Comparison of ENCODE assay signal across 20 cellular contexts in the genomic region with DNA sequence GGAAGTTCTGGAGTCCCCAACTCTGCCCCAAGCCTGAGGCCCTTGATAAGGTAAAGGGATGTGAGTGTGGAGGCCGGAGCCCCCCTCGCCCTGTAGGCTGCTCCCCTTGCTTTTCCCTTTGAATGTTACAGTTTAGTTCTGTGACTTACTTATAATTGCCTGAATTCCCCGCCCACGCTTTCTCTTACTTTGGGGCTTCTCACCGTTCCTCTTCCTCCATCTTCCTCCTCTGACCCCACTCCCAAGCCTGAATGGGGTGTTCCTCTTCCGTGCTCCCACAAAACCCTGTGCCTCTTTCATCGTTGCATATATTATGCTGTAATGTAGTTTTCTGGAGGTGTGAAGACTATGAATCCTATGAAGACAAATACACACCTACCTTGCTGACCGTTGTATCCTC. TPM values are rescaled to one million over a fixed set of nuclear protein-coding genes. Genes with fewer than 3 reads are reported as not detected.
A peak's percentile ranks its signal among the peaks of the same experiment; 100 is the strongest.
DNase-seq lines count a peak whose midpoint lies in the region; ATAC-seq, FAIRE-seq and TF ChIP-seq lines count a peak whose summit lies in the region.
"Had no signal": no experiment of that assay in that cellular context is flagged by ENCODE, and none has a peak within 500 bp of the region (broad histone marks: within the 10 kb centered on the region; RNA-seq: fewer than 3 reads in every experiment).

No MANE protein-coding gene starts in this region.

- FAIRE-seq in HepG2 (lab: Jason Lieb, UNC) = no peak
- FAIRE-seq in frontal cortex (lab: Jason Lieb, UNC) = no peak
- FAIRE-seq: A204.1, D721Med, G401.6, GM12891 had no signal

- H3K9me3 ChIP-seq in right lobe of liver (no peaks in the 10 kb centered on the region), HepG2 (ENCODE audit: low read length) (no peaks in the 10 kb centered on the region), OCI-LY3 (ENCODE audit: insufficient read depth, low read length) (no peaks in the 10 kb centered on the region), spleen (no peaks in the 10 kb centered on the region)
- H3K9me3 ChIP-seq: BE2C, Caco-2 had no signal

- ATAC-seq in right lobe of liver = no peak
- no peak for ATAC-seq in HepG2
- no peak for ATAC-seq in activated naive CD4-positive, alpha-beta T cell treated with anti-CD3 and anti-CD28 coated beads, Interleukin-2, amount 50 U/mL, for 72 hours
- ATAC-seq in HG03442 (IDR thresholded peaks at IDR 0.05; ENCODE audit: unreplicated experiment) = no peak

- H3K9ac ChIP-seq in HepG2 (ENCODE audit: insufficient read depth, low read depth, low read length) (no peak overlapping the region), OCI-LY3 (ENCODE audit: low read length) (no peak overlapping the region)

- TF ChIP-seq POLR2A in right lobe of liver (IDR thresholded peaks at IDR 0.05) (no peak), HepG2 (IDR thresholded peaks at IDR 0.05; ENCODE audit: insufficient read depth in 1 of 2, low read depth in 2 of 2, low read length in 2 of 2) (no peak), spleen (IDR thresholded peaks at IDR 0.05) (no peak)

- intact Hi-C loops in right lobe of liver (cut with DNase I) = no loop called here
- intact Hi-C loops in HepG2 (cut with micrococcal nuclease; ENCODE audit: unreplicated experiment) = no loop called here
- intact Hi-C loops in spleen (cut with DNase I; ENCODE audit: low total_unique reads) = no loop called here

- H3K4me1 ChIP-seq in right lobe of liver (peaks cover 0 to 5% (median 0%) of the 10 kb centered on the region in 4 donors), HepG2 (ENCODE audit: insufficient read depth, low read length) (peaks cover 47% of the 10 kb centered on the region), OCI-LY3 (ENCODE audit: low read length) (peaks cover 24% of the 10 kb centered on the region), spleen (peaks cover 7 to 51% (median 20%) of the 10 kb centered on the region in 6 donors)
- H3K4me1 ChIP-seq: BE2C, Caco-2 had no signal

- no peaks in the 10 kb centered on the region for H3K79me2 ChIP-seq in HepG2 (ENCODE audit: insufficient read depth, low read length)
- no peaks in the 10 kb centered on the region for H3K79me2 ChIP-seq in OCI-LY3 (ENCODE audit: low read length)

- no peaks in the 10 kb centered on the region for H3K27me3 ChIP-seq in right lobe of liver
- peaks cover 2 to 31% of the 10 kb centered on the region in 2 experiments; a peak in 4 of 5 replicates for H3K27me3 ChIP-seq in HepG2 (ENCODE audit: control insufficient read depth in 1 of 2, insufficient read depth in 2 of 2, low read length in 2 of 2)
- H3K27me3 ChIP-seq in OCI-LY3 (ENCODE audit: low read depth, low read length) = no peaks in the 10 kb centered on the region
- peaks cover 0 to 2% (median 0%) of the 10 kb centered on the region in 7 donors for H3K27me3 ChIP-seq in spleen (replicated peaks in 1 of 7)
- H3K27me3 ChIP-seq: BE2C had no signal

- no TSS peak for BruUV-seq in HepG2 (replicated peaks; lab: Mats Ljungman, UMichigan)

- CTCF ChIA-PET in HepG2 (lab: Yijun Ruan, JAX; ENCODE audit: low intra/inter-chr PET ratio, low total read pairs) = no interaction called here

- no peak for TF ChIP-seq EP300 in HepG2 (IDR thresholded peaks at IDR 0.05; ENCODE audit: low read depth in 2 of 2, low read length in 2 of 2)
- TF ChIP-seq EP300 in HepG2 (CRISPR knock-in tag; IDR thresholded peaks at IDR 0.05; ENCODE audit: borderline replicate concordance) = no peak

- H3K27ac Mint-ChIP-seq in activated naive CD4-positive, alpha-beta T cell treated with anti-CD3 and anti-CD28 coated beads, Interleukin-2, amount 50 U/mL, for 72 hours = no peak overlapping the region
- H3K27ac Mint-ChIP-seq: CD4-positive, alpha-beta T cell; H9 had no signal

- in situ Hi-C loops in HepG2 (cut with HindIII; ENCODE audit: extremely low pct_ligation_motif_present, low pct_unique_long_range_greater_than_20kb) = no loop called here

- no peaks in the 10 kb centered on the region for H3K9me3 Mint-ChIP-seq in activated naive CD4-positive, alpha-beta T cell treated with anti-CD3 and anti-CD28 coated beads, Interleukin-2, amount 50 U/mL, for 72 hours
- H3K9me3 Mint-ChIP-seq: CD4-positive, alpha-beta T cell had no signal

- no peak for DNase-seq in right lobe of liver
- DNase-seq in HepG2 (ENCODE audit: low spot score) = no peak
- no peak for DNase-seq in epithelial cell of prostate (ENCODE audit: low read depth, low spot score)
- DNase-seq in spleen = no peak
- no peak for DNase-seq in activated naive CD4-positive, alpha-beta T cell treated with anti-CD3 and anti-CD28 coated beads, Interleukin-2, amount 50 U/mL, for 72 hours (ENCODE audit: low spot score in 2 of 2)
- no peak for DNase-seq in frontal cortex (ENCODE audit: low spot score in 2 of 2)
- DNase-seq: ACHN; BE2C; C1 segment of cervical spinal cord; Caco-2; CD4-positive, alpha-beta T cell; GOT3; H9 had no signal

- 60% methylated on average over 8 of the region's 8 CpGs for WGBS in right lobe of liver (ENCODE audit: insufficient coverage, low coverage, low lambda C conversion rate, missing lambda C conversion rate)
- 43% methylated on average over 8 of the region's 8 CpGs for WGBS in HepG2 (ENCODE audit: low lambda C conversion rate)
- 66 to 80% (median 77%) methylated on average over 8 of the region's 8 CpGs for WGBS in spleen, 5 donors

- H3K4me2 ChIP-seq in HepG2 (ENCODE audit: low read depth, low read length) (no peak overlapping the region), OCI-LY3 (ENCODE audit: low read length) (peak overlapping the region; percentile 20; the same call in 1 of the 2 replicates)

- TF ChIP-seq CTCF in right lobe of liver (IDR thresholded peaks at IDR 0.05) = no peak
- no peak for TF ChIP-seq CTCF in HepG2 (CRISPR knock-in tag; IDR thresholded peaks at IDR 0.05)
- TF ChIP-seq CTCF in OCI-LY3 (IDR thresholded peaks at IDR 0.05; ENCODE audit: low read depth, low read length) = no peak
- no peak for TF ChIP-seq CTCF in spleen (IDR thresholded peaks at IDR 0.05 in 8 of 11, conservative IDR thresholded peaks at IDR 0.05 in 3 of 11)

- H3K4me3 ChIP-seq in right lobe of liver = no peak overlapping the region
- no peak overlapping the region for H3K4me3 ChIP-seq in HepG2 (replicated peaks in 1 of 3; ENCODE audit: insufficient read depth in 1 of 3, low read depth in 2 of 3, low read length in 3 of 3)
- H3K4me3 ChIP-seq in OCI-LY3 (ENCODE audit: low read length) = no peak overlapping the region
- peak overlapping the region in 1 of 8 donors; percentile 16 for H3K4me3 ChIP-seq in spleen

- no peaks in the 10 kb centered on the region for H3K36me3 Mint-ChIP-seq in activated naive CD4-positive, alpha-beta T cell treated with anti-CD3 and anti-CD28 coated beads, Interleukin-2, amount 50 U/mL, for 72 hours

- H2AFZ ChIP-seq in HepG2 (ENCODE audit: low read length) = no peak overlapping the region
- no peak overlapping the region for H2AFZ ChIP-seq in OCI-LY3 (ENCODE audit: low read depth, low read length)

- TF ChIP-seq RAD21 in HepG2 (CRISPR knock-in tag; IDR thresholded peaks at IDR 0.05) = no peak

- POLR2A ChIA-PET in HepG2 (lab: Yijun Ruan, JAX) = no interaction called here

- H3K27ac ChIP-seq in right lobe of liver = peak overlapping the region in 2 of 3 donors; percentile 20 to 52
- H3K27ac ChIP-seq in HepG2 (ENCODE audit: extremely low read length, insufficient read depth, low read length) = no peak overlapping the region
- H3K27ac ChIP-seq in OCI-LY3 (ENCODE audit: low read length) = no peak overlapping the region
- peak overlapping the region; percentile 95 for H3K27ac ChIP-seq in epithelial cell of prostate
- peak overlapping the region in 5 of 8 donors; percentile 9 to 76 (median 26) for H3K27ac ChIP-seq in spleen

- no peaks in the 10 kb centered on the region for H3K36me3 ChIP-seq in right lobe of liver
- H3K36me3 ChIP-seq in HepG2 (replicated peaks in 1 of 2; ENCODE audit: control insufficient read depth in 1 of 2, insufficient read depth in 2 of 2, low read length in 2 of 2) = no peaks in the 10 kb centered on the region
- H3K36me3 ChIP-seq in OCI-LY3 (replicated peaks; ENCODE audit: low read depth, low read length) = no peaks in the 10 kb centered on the region
- no peaks in the 10 kb centered on the region for H3K36me3 ChIP-seq in spleen
- H3K36me3 ChIP-seq: BE2C had no signal

- H4K20me1 ChIP-seq in HepG2 (ENCODE audit: insufficient read depth, low read length) (no peaks in the 10 kb centered on the region), OCI-LY3 (ENCODE audit: insufficient read depth, low read length) (no peaks in the 10 kb centered on the region)

RNA-seq across cellular contexts. Expression of gene IL1RN, which starts 15.0 kb away (rescaled TPM):
- 10 to 100 TPM; 14.5 to 98.1 (median 43.9) TPM for total RNA-seq in right lobe of liver
- total RNA-seq in HepG2 (2016; rRNA removed; fragmentation: Illumina TruSeq; extraction: Trizol) = 21.1 and 21.2 TPM in 2 replicates
- 6.3 and 8.3 TPM in 2 replicates for total RNA-seq in HepG2 (2016; cell fraction: cytosol; rRNA removed; fragmentation: Illumina TruSeq; extraction: Trizol; ENCODE audit: low read depth)
- 21.0 and 24.7 TPM in 2 replicates for total RNA-seq in HepG2 (2016; cell fraction: insoluble cytoplasmic fraction; rRNA removed; fragmentation: Illumina TruSeq; extraction: Trizol)
- 18.1 and 19.8 TPM in 2 replicates for total RNA-seq in HepG2 (2016; cell fraction: membrane; rRNA removed; fragmentation: Illumina TruSeq; extraction: Trizol)
- 16.3 and 16.9 TPM in 2 replicates for total RNA-seq in HepG2 (2016; cell fraction: nucleus; rRNA removed; fragmentation: Illumina TruSeq; extraction: Trizol)
- 101 and 142 TPM in 2 replicates for polyA plus RNA-seq in HepG2 (2011; rRNA removed)
- polyA plus RNA-seq in HepG2 (2011; cell fraction: cytosol; rRNA removed) = 92.3 and 115 TPM in 2 replicates
- 29.8 and 45.4 TPM in 2 replicates for polyA plus RNA-seq in HepG2 (2011; cell fraction: nucleus; rRNA removed)
- 96.1 and 98.3 TPM in 2 replicates for polyA plus RNA-seq in HepG2 (2012)
- polyA plus RNA-seq in HepG2 (2016; cell fraction: cytosol; fragmentation: Illumina TruSeq; extraction: Trizol; ENCODE audit: low read depth) = 12.2 and 14.7 TPM in 2 replicates
- 46.6 and 48.4 TPM in 2 replicates for polyA plus RNA-seq in HepG2 (2016; cell fraction: insoluble cytoplasmic fraction; fragmentation: Illumina TruSeq; extraction: Trizol; ENCODE audit: low read depth)
- 32.1 and 33.8 TPM in 2 replicates for polyA plus RNA-seq in HepG2 (2016; cell fraction: membrane; fragmentation: Illumina TruSeq; extraction: Trizol; ENCODE audit: low read depth)
- polyA plus RNA-seq in HepG2 (2016; cell fraction: nucleus; fragmentation: Illumina TruSeq; extraction: Trizol; ENCODE audit: insufficient read depth, low read depth) = 23.4 and 24.9 TPM in 2 replicates
- 0.42 and 94.0 TPM in 2 replicates for polyA minus RNA-seq in HepG2 (2011; rRNA and poly(A)+ RNA removed; ENCODE audit: low replicate concordance)
- polyA minus RNA-seq in HepG2 (2011; cell fraction: cytosol; rRNA and poly(A)+ RNA removed) = 35.5 and 37.1 TPM in 2 replicates
- polyA minus RNA-seq in HepG2 (2011; cell fraction: nucleus; rRNA and poly(A)+ RNA removed) = 29.4 and 42.8 TPM in 2 replicates
- 10 to 100 TPM in 6 of 7 donors, 1 to 10 TPM in 1; 6.3 to 53.9 (median 21.2) TPM for total RNA-seq in spleen
- polyA plus RNA-seq in spleen = 10 to 100 TPM in 1 of 3 donors, 1 to 10 TPM in 2; 1.9 to 11.1 (median 5.9) TPM
- total RNA-seq in activated naive CD4-positive, alpha-beta T cell treated with anti-CD3 and anti-CD28 coated beads, Interleukin-2, amount 50 U/mL, for 72 hours = 1 to 10 TPM; 1.6 to 2.1 TPM
- not detected for total RNA-seq in frontal cortex
- total RNA-seq: Caco-2, H9 had no signal

RNA-seq across cellular contexts. Expression of gene IL1F10, which starts 44.7 kb away (rescaled TPM):
- total RNA-seq in right lobe of liver (not detected), HepG2 (2016; rRNA removed; fragmentation: Illumina TruSeq; extraction: Trizol) (not detected in 2 replicates), spleen (not detected), frontal cortex (not detected)
- total RNA-seq in HepG2 (2016; cell fraction: cytosol; rRNA removed; fragmentation: Illumina TruSeq; extraction: Trizol; ENCODE audit: low read depth) = not detected in 2 replicates
- not detected in 2 replicates for total RNA-seq in HepG2 (2016; cell fraction: insoluble cytoplasmic fraction; rRNA removed; fragmentation: Illumina TruSeq; extraction: Trizol)
- total RNA-seq in HepG2 (2016; cell fraction: membrane; rRNA removed; fragmentation: Illumina TruSeq; extraction: Trizol) = not detected in 2 replicates
- not detected in 2 replicates for total RNA-seq in HepG2 (2016; cell fraction: nucleus; rRNA removed; fragmentation: Illumina TruSeq; extraction: Trizol)
- polyA plus RNA-seq in HepG2 (2011; rRNA removed) (not detected in 2 replicates), spleen (not detected)
- polyA plus RNA-seq in HepG2 (2011; cell fraction: cytosol; rRNA removed) = not detected in 2 replicates
- polyA plus RNA-seq in HepG2 (2011; cell fraction: nucleus; rRNA removed) = not detected in 2 replicates
- polyA plus RNA-seq in HepG2 (2012) = not detected in 2 replicates
- not detected in 2 replicates for polyA plus RNA-seq in HepG2 (2016; cell fraction: cytosol; fragmentation: Illumina TruSeq; extraction: Trizol; ENCODE audit: low read depth)
- polyA plus RNA-seq in HepG2 (2016; cell fraction: insoluble cytoplasmic fraction; fragmentation: Illumina TruSeq; extraction: Trizol; ENCODE audit: low read depth) = not detected in 2 replicates
- not detected in 2 replicates for polyA plus RNA-seq in HepG2 (2016; cell fraction: membrane; fragmentation: Illumina TruSeq; extraction: Trizol; ENCODE audit: low read depth)
- not detected in 2 replicates for polyA plus RNA-seq in HepG2 (2016; cell fraction: nucleus; fragmentation: Illumina TruSeq; extraction: Trizol; ENCODE audit: insufficient read depth, low read depth)
- not detected in 2 replicates for polyA minus RNA-seq in HepG2 (2011; rRNA and poly(A)+ RNA removed; ENCODE audit: low replicate concordance)
- not detected in 2 replicates for polyA minus RNA-seq in HepG2 (2011; cell fraction: cytosol; rRNA and poly(A)+ RNA removed)
- polyA minus RNA-seq in HepG2 (2011; cell fraction: nucleus; rRNA and poly(A)+ RNA removed) = not detected in 2 replicates
- not detected for total RNA-seq in activated naive CD4-positive, alpha-beta T cell treated with anti-CD3 and anti-CD28 coated beads, Interleukin-2, amount 50 U/mL, for 72 hours
- total RNA-seq: Caco-2; CD4-positive, alpha-beta T cell; H9; HT-29 had no signal

RNA-seq across cellular contexts. Expression of gene IL36RN, which starts 53.4 kb away (rescaled TPM):
- total RNA-seq in right lobe of liver (not detected), HepG2 (2016; rRNA removed; fragmentation: Illumina TruSeq; extraction: Trizol) (not detected in 2 replicates), spleen (not detected), frontal cortex (not detected)
- total RNA-seq in HepG2 (2016; cell fraction: cytosol; rRNA removed; fragmentation: Illumina TruSeq; extraction: Trizol; ENCODE audit: low read depth) = not detected in 2 replicates
- not detected in 2 replicates for total RNA-seq in HepG2 (2016; cell fraction: insoluble cytoplasmic fraction; rRNA removed; fragmentation: Illumina TruSeq; extraction: Trizol)
- total RNA-seq in HepG2 (2016; cell fraction: membrane; rRNA removed; fragmentation: Illumina TruSeq; extraction: Trizol) = not detected in 2 replicates
- not detected in 2 replicates for total RNA-seq in HepG2 (2016; cell fraction: nucleus; rRNA removed; fragmentation: Illumina TruSeq; extraction: Trizol)
- polyA plus RNA-seq in HepG2 (2011; rRNA removed) (not detected in 2 replicates), spleen (not detected)
- not detected in 2 replicates for polyA plus RNA-seq in HepG2 (2011; cell fraction: cytosol; rRNA removed)
- not detected in 2 replicates for polyA plus RNA-seq in HepG2 (2011; cell fraction: nucleus; rRNA removed)
- not detected in 2 replicates for polyA plus RNA-seq in HepG2 (2012)
- polyA plus RNA-seq in HepG2 (2016; cell fraction: cytosol; fragmentation: Illumina TruSeq; extraction: Trizol; ENCODE audit: low read depth) = not detected in 2 replicates
- not detected in 2 replicates for polyA plus RNA-seq in HepG2 (2016; cell fraction: insoluble cytoplasmic fraction; fragmentation: Illumina TruSeq; extraction: Trizol; ENCODE audit: low read depth)
- not detected in 2 replicates for polyA plus RNA-seq in HepG2 (2016; cell fraction: membrane; fragmentation: Illumina TruSeq; extraction: Trizol; ENCODE audit: low read depth)
- polyA plus RNA-seq in HepG2 (2016; cell fraction: nucleus; fragmentation: Illumina TruSeq; extraction: Trizol; ENCODE audit: insufficient read depth, low read depth) = not detected in 2 replicates
- not detected in 2 replicates for polyA minus RNA-seq in HepG2 (2011; rRNA and poly(A)+ RNA removed; ENCODE audit: low replicate concordance)
- not detected in 2 replicates for polyA minus RNA-seq in HepG2 (2011; cell fraction: cytosol; rRNA and poly(A)+ RNA removed)
- not detected in 2 replicates for polyA minus RNA-seq in HepG2 (2011; cell fraction: nucleus; rRNA and poly(A)+ RNA removed)
- total RNA-seq in activated naive CD4-positive, alpha-beta T cell treated with anti-CD3 and anti-CD28 coated beads, Interleukin-2, amount 50 U/mL, for 72 hours = not detected
- total RNA-seq: Caco-2; CD4-positive, alpha-beta T cell; H9 had no signal

RNA-seq across cellular contexts. Expression of gene IL36B, which starts 59.8 kb away (rescaled TPM):
- total RNA-seq in right lobe of liver = not detected
- not detected in 2 replicates for total RNA-seq in HepG2 (2016; rRNA removed; fragmentation: Illumina TruSeq; extraction: Trizol)
- total RNA-seq in HepG2 (2016; cell fraction: cytosol; rRNA removed; fragmentation: Illumina TruSeq; extraction: Trizol; ENCODE audit: low read depth) = not detected in 2 replicates
- not detected in 2 replicates for total RNA-seq in HepG2 (2016; cell fraction: insoluble cytoplasmic fraction; rRNA removed; fragmentation: Illumina TruSeq; extraction: Trizol)
- not detected in 2 replicates for total RNA-seq in HepG2 (2016; cell fraction: membrane; rRNA removed; fragmentation: Illumina TruSeq; extraction: Trizol)
- total RNA-seq in HepG2 (2016; cell fraction: nucleus; rRNA removed; fragmentation: Illumina TruSeq; extraction: Trizol) = not detected in 2 replicates
- not detected in 2 replicates for polyA plus RNA-seq in HepG2 (2011; rRNA removed)
- not detected in 2 replicates for polyA plus RNA-seq in HepG2 (2011; cell fraction: cytosol; rRNA removed)
- not detected in 2 replicates for polyA plus RNA-seq in HepG2 (2011; cell fraction: nucleus; rRNA removed)
- not detected in 2 replicates for polyA plus RNA-seq in HepG2 (2012)
- not detected in 2 replicates for polyA plus RNA-seq in HepG2 (2016; cell fraction: cytosol; fragmentation: Illumina TruSeq; extraction: Trizol; ENCODE audit: low read depth)
- polyA plus RNA-seq in HepG2 (2016; cell fraction: insoluble cytoplasmic fraction; fragmentation: Illumina TruSeq; extraction: Trizol; ENCODE audit: low read depth) = not detected in 2 replicates
- polyA plus RNA-seq in HepG2 (2016; cell fraction: membrane; fragmentation: Illumina TruSeq; extraction: Trizol; ENCODE audit: low read depth) = not detected in 2 replicates
- polyA plus RNA-seq in HepG2 (2016; cell fraction: nucleus; fragmentation: Illumina TruSeq; extraction: Trizol; ENCODE audit: insufficient read depth, low read depth) = not detected in 2 replicates
- polyA minus RNA-seq in HepG2 (2011; rRNA and poly(A)+ RNA removed; ENCODE audit: low replicate concordance) = not detected in 2 replicates
- polyA minus RNA-seq in HepG2 (2011; cell fraction: cytosol; rRNA and poly(A)+ RNA removed) = not detected in 2 replicates
- not detected in 2 replicates for polyA minus RNA-seq in HepG2 (2011; cell fraction: nucleus; rRNA and poly(A)+ RNA removed)
- total RNA-seq in spleen = not detected
- polyA plus RNA-seq in spleen = not detected
- not detected for total RNA-seq in activated naive CD4-positive, alpha-beta T cell treated with anti-CD3 and anti-CD28 coated beads, Interleukin-2, amount 50 U/mL, for 72 hours
- not detected for total RNA-seq in frontal cortex
- total RNA-seq: Caco-2; CD4-positive, alpha-beta T cell; H9; HT-29 had no signal

Comparison
In these comparisons a context has a peak if more than half of its experiments do, and no peak if none do; other contexts are left out.
1. H3K27ac ChIP-seq: peak in right lobe of liver (2 of 3), epithelial cell of prostate (single experiment) and spleen (5 of 8); none in HepG2 (single experiment) and OCI-LY3 (single experiment).